10 cellular contexts compared by ENCODE assay signal in genomic region chr1:209095627-209096595, GRCh38.
DNase-seq lines count a peak whose midpoint lies in the region; ATAC-seq lines count a peak whose summit lies in the region.
"Had no signal": no experiment of that assay in that cellular context is flagged by ENCODE, and none has a peak within 500 bp of the region (broad histone marks: within the 10 kb centered on the region; RNA-seq: fewer than 3 reads in every experiment).

No MANE protein-coding gene starts in this region.

- no peaks in the 10 kb centered on the region for H3K9me2 ChIP-seq in Karpas-422 (replicated peaks; ENCODE audit: insufficient read depth, low read length)

- no peaks in the 10 kb centered on the region for H3K27me3 ChIP-seq in Karpas-422 (ENCODE audit: low read length)

- no peaks in the 10 kb centered on the region for H3K79me2 ChIP-seq in Karpas-422 (ENCODE audit: low read length)

- DNase-seq in Daoy (ENCODE audit: low read depth) (peak; percentile 85), SK-N-DZ (ENCODE audit: low spot score) (peak; percentile 12), left lobe of liver (ENCODE audit: low spot score) (peak; percentile 50), posterior vena cava (ENCODE audit: low spot score) (no peak), Karpas-422 (no peak)
- DNase-seq: effector CD8-positive, alpha-beta T cell had no signal

- H3K4me1 ChIP-seq in Karpas-422 (ENCODE audit: low read length), result no peaks in the 10 kb centered on the region

- ATAC-seq in HG02642 (IDR thresholded peaks at IDR 0.05; ENCODE audit: poor library complexity, unreplicated experiment) (peak; percentile 60), left lobe of liver (peak; percentile 88), GM21367 (IDR thresholded peaks at IDR 0.05; ENCODE audit: unreplicated experiment) (no peak), GM21360 (IDR thresholded peaks at IDR 0.05; ENCODE audit: unreplicated experiment) (no peak)

- no peak overlapping the region for H3K27ac ChIP-seq in Karpas-422 (ENCODE audit: low read length)
- H3K27ac ChIP-seq: KMS-11 had no signal

- no peak overlapping the region for H3K4me2 ChIP-seq in Karpas-422 (ENCODE audit: low read depth, low read length, poor library complexity, severe bottlenecking)
- H3K4me2 ChIP-seq: KMS-11 had no signal

- H4K20me1 ChIP-seq in Karpas-422 (ENCODE audit: insufficient read depth, low read depth, low read length), result no peaks in the 10 kb centered on the region

- H3K9ac ChIP-seq in Karpas-422 (ENCODE audit: low read length), result no peak overlapping the region
- H3K9ac ChIP-seq: KMS-11 had no signal

- H3K9me3 ChIP-seq in Karpas-422 (ENCODE audit: low read length), result no peaks in the 10 kb centered on the region

- no peak overlapping the region for H2AFZ ChIP-seq in Karpas-422 (ENCODE audit: low read length)

- no peak overlapping the region for H3K4me3 ChIP-seq in Karpas-422 (ENCODE audit: low read length)

- H3K36me3 ChIP-seq in Karpas-422 (ENCODE audit: insufficient read depth, low read length), result no peaks in the 10 kb centered on the region

- intact Hi-C loops in posterior vena cava (cut with DNase I), result loop anchor here in 1 of 2 donors (5.0 kb wide), 1 partner anchor 981 kb away; no protein-coding TSS in a partner anchor

Comparison
In these comparisons a context has a peak if more than half of its experiments do, and no peak if none do; other contexts are left out.
1. DNase-seq: peak in Daoy (single experiment), SK-N-DZ (single experiment) and left lobe of liver (single experiment); none in posterior vena cava (single experiment) and Karpas-422 (single experiment).
2. ATAC-seq: peak in HG02642 (single experiment) and left lobe of liver (single experiment); none in GM21367 (single experiment) and GM21360 (single experiment).